Comparison of ENCODE assay signal across 22 cellular contexts in genomic region chr21:46114963-46115362, GRCh38. TPM values are rescaled to one million over a fixed set of nuclear protein-coding genes. Genes with fewer than 3 reads are reported as not detected.
DNase-seq lines count a peak whose midpoint lies in the region; ATAC-seq, FAIRE-seq and TF ChIP-seq lines count a peak whose summit lies in the region.
"Had no signal": no experiment of that assay in that cellular context is flagged by ENCODE, and none has a peak within 500 bp of the region (broad histone marks: within the 10 kb centered on the region; RNA-seq: fewer than 3 reads in every experiment).

No MANE protein-coding gene starts in this region.

- no peak overlapping the region for H3K4me3 Mint-ChIP-seq in natural killer cell treated with Interleukin-12 subunit alpha and Interleukin-12 subunit beta and Interleukin-15 and Interleukin-18, amount 100 ng/mL, for 72 hours
- H3K4me3 Mint-ChIP-seq in natural killer cell, result no peak overlapping the region
- H3K4me3 Mint-ChIP-seq: activated naive CD4-positive, alpha-beta T cell treated with anti-CD3 and anti-CD28 coated beads, Interleukin-2, amount 10 ng/mL, durations not matched to agents 7 days and 5 days; CD4-positive, alpha-beta memory T cell; endodermal cell; neural progenitor cell had no signal

- no peaks in the 10 kb centered on the region for H3K27me3 ChIP-seq in right cardiac atrium (ENCODE audit: control insufficient read depth, insufficient read depth)
- H3K27me3 ChIP-seq in hepatocyte, result no peaks in the 10 kb centered on the region
- H3K27me3 ChIP-seq: neural progenitor cell had no signal

- DNase-seq in natural killer cell treated with Interleukin-12 subunit alpha and Interleukin-12 subunit beta and Interleukin-15 and Interleukin-18, amount 100 ng/mL, for 72 hours (ENCODE audit: low spot score), result peak; percentile 18
- DNase-seq in natural killer cell, result no peak
- DNase-seq in right cardiac atrium, result peak; percentile 25 to 64 (median 27)
- peak; percentile 50 for DNase-seq in posterior vena cava (ENCODE audit: low spot score)
- no peak for DNase-seq in HTR-8/SVneo (ENCODE audit: insufficient read length, low spot score)
- DNase-seq in MV-4-11 (lab: John Stamatoyannopoulos, UW), result no peak
- no peak for DNase-seq in hepatocyte (ENCODE audit: low spot score)
- DNase-seq: activated naive CD4-positive, alpha-beta T cell treated with anti-CD3 and anti-CD28 coated beads, Interleukin-2, amount 10 ng/mL, durations not matched to agents 7 days and 5 days; activated T-cell treated with anti-CD3 and anti-CD28 coated beads for 4 hours; CD4-positive, alpha-beta memory T cell; DMS153; endodermal cell; GF-D8; GM23248; NCI-H1694; NCI-H82; SIG-M5 had no signal

- no peak overlapping the region for H3K27ac Mint-ChIP-seq in natural killer cell treated with Interleukin-12 subunit alpha and Interleukin-12 subunit beta and Interleukin-15 and Interleukin-18, amount 100 ng/mL, for 72 hours
- no peak overlapping the region for H3K27ac Mint-ChIP-seq in natural killer cell
- H3K27ac Mint-ChIP-seq: activated naive CD4-positive, alpha-beta T cell treated with anti-CD3 and anti-CD28 coated beads, Interleukin-2, amount 10 ng/mL, durations not matched to agents 7 days and 5 days; CD4-positive, alpha-beta memory T cell; endodermal cell; neural progenitor cell had no signal

- H3K9me2 ChIP-seq in hepatocyte (replicated peaks; ENCODE audit: insufficient read depth), result no peaks in the 10 kb centered on the region

- TF ChIP-seq CTCF in natural killer cell (IDR thresholded peaks at IDR 0.05), result no peak
- no peak for TF ChIP-seq CTCF in hepatocyte (IDR thresholded peaks at IDR 0.05; ENCODE audit: poor library complexity)

- H3K27ac ChIP-seq in right cardiac atrium (ENCODE audit: low read length) (no peak overlapping the region), hepatocyte (no peak overlapping the region)
- H3K27ac ChIP-seq: GM23248, neural progenitor cell had no signal

- H3K27me3 Mint-ChIP-seq in natural killer cell treated with Interleukin-12 subunit alpha and Interleukin-12 subunit beta and Interleukin-15 and Interleukin-18, amount 100 ng/mL, for 72 hours, result no peaks in the 10 kb centered on the region
- no peaks in the 10 kb centered on the region for H3K27me3 Mint-ChIP-seq in natural killer cell (ENCODE audit: low read depth in 2 of 2)
- H3K27me3 Mint-ChIP-seq: activated naive CD4-positive, alpha-beta T cell treated with anti-CD3 and anti-CD28 coated beads, Interleukin-2, amount 10 ng/mL, durations not matched to agents 7 days and 5 days; CD4-positive, alpha-beta memory T cell had no signal

- 95% methylated on average over 4 of the region's 4 CpGs for WGBS in right cardiac atrium
- 96% methylated on average over 4 of the region's 4 CpGs for WGBS in hepatocyte (ENCODE audit: low lambda C conversion rate, missing lambda C conversion rate)

- H3K4me1 Mint-ChIP-seq in natural killer cell treated with Interleukin-12 subunit alpha and Interleukin-12 subunit beta and Interleukin-15 and Interleukin-18, amount 100 ng/mL, for 72 hours (ENCODE audit: low read depth in 2 of 2), result no peaks in the 10 kb centered on the region
- no peaks in the 10 kb centered on the region for H3K4me1 Mint-ChIP-seq in natural killer cell
- H3K4me1 Mint-ChIP-seq: activated naive CD4-positive, alpha-beta T cell treated with anti-CD3 and anti-CD28 coated beads, Interleukin-2, amount 10 ng/mL, durations not matched to agents 7 days and 5 days; CD4-positive, alpha-beta memory T cell; endodermal cell; neural progenitor cell had no signal

- H2AFZ ChIP-seq in hepatocyte, result no peak overlapping the region
- H2AFZ ChIP-seq: GM23248, neural progenitor cell had no signal

- no peaks in the 10 kb centered on the region for H3K9me3 ChIP-seq in right cardiac atrium (ENCODE audit: control insufficient read depth, low read length)
- no peaks in the 10 kb centered on the region for H3K9me3 ChIP-seq in hepatocyte (ENCODE audit: low read depth)
- H3K9me3 ChIP-seq: mucosa of descending colon had no signal

- H4K20me1 ChIP-seq in hepatocyte (ENCODE audit: insufficient read depth, poor library complexity, severe bottlenecking), result peaks cover 8% of the 10 kb centered on the region

- no peak for ATAC-seq in natural killer cell treated with Interleukin-12 subunit alpha and Interleukin-12 subunit beta and Interleukin-15 and Interleukin-18, amount 100 ng/mL, for 72 hours
- ATAC-seq in natural killer cell (no peak), right cardiac atrium (no peak)
- ATAC-seq: mucosa of descending colon had no signal

- H3K4me2 ChIP-seq in hepatocyte, result no peak overlapping the region
- H3K4me2 ChIP-seq: neural progenitor cell had no signal

- H3K4me3 ChIP-seq in right cardiac atrium (ENCODE audit: low read length) (no peak overlapping the region), hepatocyte (no peak overlapping the region)
- H3K4me3 ChIP-seq: GM23248, mucosa of descending colon, neural progenitor cell had no signal

- H3K36me3 ChIP-seq in hepatocyte (replicated peaks; ENCODE audit: insufficient read depth, low read depth), result no peaks in the 10 kb centered on the region
- H3K36me3 ChIP-seq: neural progenitor cell had no signal

- H3K4me1 ChIP-seq in right cardiac atrium (ENCODE audit: control insufficient read depth, insufficient read depth, low read length) (no peaks in the 10 kb centered on the region), hepatocyte (ENCODE audit: insufficient read depth) (no peaks in the 10 kb centered on the region)
- H3K4me1 ChIP-seq: neural progenitor cell had no signal

- no peak for FAIRE-seq in HTR-8/SVneo (lab: Jason Lieb, UNC)
- FAIRE-seq: GM19239 had no signal

- H3K9me3 Mint-ChIP-seq in natural killer cell treated with Interleukin-12 subunit alpha and Interleukin-12 subunit beta and Interleukin-15 and Interleukin-18, amount 100 ng/mL, for 72 hours, result no peaks in the 10 kb centered on the region
- no peaks in the 10 kb centered on the region for H3K9me3 Mint-ChIP-seq in natural killer cell

- H3K79me2 ChIP-seq in hepatocyte, result peaks cover 17% of the 10 kb centered on the region

- intact Hi-C loops in natural killer cell (cut with micrococcal nuclease), result no loop called here
- intact Hi-C loops in right cardiac atrium (cut with DNase I), result loop anchor here in 1 of 4 donors (10.0 kb wide), 1 partner anchor 110 kb away; no protein-coding TSS in a partner anchor
- intact Hi-C loops in posterior vena cava (cut with DNase I), result loop anchor here in 1 of 2 donors (5.0 kb wide), 1 partner anchor 123 kb away; no protein-coding TSS in a partner anchor

- H3K36me3 Mint-ChIP-seq in natural killer cell treated with Interleukin-12 subunit alpha and Interleukin-12 subunit beta and Interleukin-15 and Interleukin-18, amount 100 ng/mL, for 72 hours, result no peaks in the 10 kb centered on the region
- H3K36me3 Mint-ChIP-seq in natural killer cell, result no peaks in the 10 kb centered on the region
- H3K36me3 Mint-ChIP-seq: activated naive CD4-positive, alpha-beta T cell treated with anti-CD3 and anti-CD28 coated beads, Interleukin-2, amount 10 ng/mL, durations not matched to agents 7 days and 5 days had no signal

RNA-seq across cellular contexts. Expression of gene COL6A2, which starts 17.1 kb away (rescaled TPM):
- total RNA-seq in natural killer cell treated with Interleukin-12 subunit alpha and Interleukin-12 subunit beta and Interleukin-15 and Interleukin-18, amount 100 ng/mL, for 72 hours, result 1 to 10 TPM in 1 of 2 donors, under 1 TPM in 1; 0.88 to 4.2 TPM
- total RNA-seq in natural killer cell (100 to 1,000 TPM in 1 of 3 donors, 10 to 100 TPM in 2; 93.9 to 110 (median 97.2) TPM), right cardiac atrium (100 to 1,000 TPM; 198 to 323 (median 274) TPM), posterior vena cava (1,000 to 10,000 TPM; 1,504 to 1,642 TPM), hepatocyte (389 and 509 TPM in 2 replicates)
- polyA plus RNA-seq in right cardiac atrium (210 TPM), hepatocyte (832 and 940 TPM in 2 replicates)
- total RNA-seq: OCI-LY7 had no signal

RNA-seq across cellular contexts. Expression of gene FTCD, which starts 40.4 kb away (rescaled TPM):
- total RNA-seq in natural killer cell treated with Interleukin-12 subunit alpha and Interleukin-12 subunit beta and Interleukin-15 and Interleukin-18, amount 100 ng/mL, for 72 hours, result not detected
- total RNA-seq in natural killer cell (under 1 TPM in 1 of 3 donors, not detected in 2; 0.34 TPM), right cardiac atrium (1 to 10 TPM; 1.6 to 3.5 (median 2.0) TPM), posterior vena cava (1 to 10 TPM in 1 of 2 donors, under 1 TPM in 1; 0.29 to 1.2 TPM), hepatocyte (25.8 and 27.5 TPM in 2 replicates)
- polyA plus RNA-seq in right cardiac atrium (1.00 TPM), hepatocyte (60.9 and 76.8 TPM in 2 replicates)
- total RNA-seq: GM23248; T-helper 1 cell treated with Interleukin-12 subunit alpha and Interleukin-12 subunit beta and Interleukin-4 antibody, amounts not matched to agents 30 ng/mL and 1 ng/mL, for 36 hours had no signal
- polyA plus RNA-seq: CD4-positive, alpha-beta memory T cell; GM23248 had no signal

Comparison
In these comparisons a context has a peak if more than half of its experiments do, and no peak if none do; other contexts are left out.
1. DNase-seq: peak in natural killer cell treated with Interleukin-12 subunit alpha and Interleukin-12 subunit beta and Interleukin-15 and Interleukin-18, amount 100 ng/mL, for 72 hours (single experiment), right cardiac atrium (3 of 3) and posterior vena cava (single experiment); none in natural killer cell (single experiment), HTR-8/SVneo (single experiment), MV-4-11 (single experiment) and hepatocyte (single experiment).
2. RNA of gene COL6A2, which starts 17.1 kb away (total RNA-seq): 1,504 to 1,642 TPM in posterior vena cava, 389 to 509 TPM in hepatocyte, 198 to 323 TPM in right cardiac atrium and 93.9 to 110 TPM in natural killer cell; 0.88 to 4.2 TPM in natural killer cell treated with Interleukin-12 subunit alpha and Interleukin-12 subunit beta and Interleukin-15 and Interleukin-18, amount 100 ng/mL, for 72 hours; every median in the first group is over 10 times any median in the second.